Comparison of ENCODE assay signal across 8 cellular contexts in genomic region chr6:110949679-110950285, GRCh38. TPM values are rescaled to one million over a fixed set of nuclear protein-coding genes. Genes with fewer than 3 reads are reported as not detected.
DNase-seq lines count a peak whose midpoint lies in the region; ATAC-seq, FAIRE-seq and TF ChIP-seq lines count a peak whose summit lies in the region.

No MANE protein-coding gene starts in this region.

- H3K27me3 ChIP-seq in K562 (ENCODE audit: control insufficient read depth in 2 of 2, insufficient read depth in 2 of 2, low read length in 2 of 2) = no peaks in the 10 kb centered on the region
- H3K27me3 ChIP-seq in mesenchymal stem cell (ENCODE audit: control insufficient read depth in 1 of 2, insufficient read depth in 1 of 2, low read length in 2 of 2) = no peaks in the 10 kb centered on the region

- no peak overlapping the region for H2BK15ac ChIP-seq in mesenchymal stem cell (ENCODE audit: low read depth, poor library complexity, severe bottlenecking)

- no peak for TF ChIP-seq POLR2A in K562 (conservative IDR thresholded peaks at IDR 0.05)

- peak; percentile 41 to 70 for TF ChIP-seq RAD21 in K562 (CRISPR knock-in tag; conservative IDR thresholded peaks at IDR 0.05 in 1 of 2, IDR thresholded peaks at IDR 0.05 in 1 of 2)

- no peaks in the 10 kb centered on the region for H4K20me1 ChIP-seq in K562 (replicated peaks; ENCODE audit: control insufficient read depth, insufficient read depth, low read length)

- WGBS in K562 (ENCODE audit: insufficient coverage, low coverage, missing lambda C conversion rate) = 24% methylated on average over 8 of the region's 8 CpGs
- 100% methylated on average over 3 of the region's 8 CpGs for WGBS in mesenchymal stem cell

- H4K8ac ChIP-seq in mesenchymal stem cell (ENCODE audit: low read length) = no peak overlapping the region

- no peak overlapping the region for H3K18ac ChIP-seq in mesenchymal stem cell (ENCODE audit: low read depth in 1 of 2, low read length in 2 of 2)

- CTCF ChIA-PET in K562 (lab: Yijun Ruan, JAX; ENCODE audit: low intra/inter-chr PET ratio) = interaction anchor here (0.6 to 1.6 kb wide), 7 partner anchors 50 to 422 kb away, joined by 3 to 22 read pairs (median 4); no protein-coding TSS in a partner anchor

- peak overlapping the region; percentile 19 for H2BK5ac ChIP-seq in mesenchymal stem cell (ENCODE audit: low read depth, low read length, poor library complexity, severe bottlenecking)

- H3K79me2 ChIP-seq in K562 (ENCODE audit: control insufficient read depth, insufficient read depth, low read length) = no peaks in the 10 kb centered on the region

- H3K9ac ChIP-seq in K562 (ENCODE audit: insufficient read depth in 1 of 2, low read depth in 2 of 2, low read length in 2 of 2) = no peak overlapping the region
- H3K9ac ChIP-seq in mesenchymal stem cell (ENCODE audit: low read length) = peak overlapping the region; percentile 44

- in situ Hi-C loops in Caki2 (cut with HindIII; ENCODE audit: low pct_unique_long_range_greater_than_20kb, low sequenced_read_pairs) = no loop called here
- in situ Hi-C loops in K562 (cut with MboI) = loop anchor here (5.0 kb wide), 1 partner anchor 272 kb away; no protein-coding TSS in a partner anchor

- H2AFZ ChIP-seq in K562 (ENCODE audit: low read depth, low read length) (no peak overlapping the region), mesenchymal stem cell (ENCODE audit: low read depth, low read length) (no peak overlapping the region)

- H3K23ac ChIP-seq in mesenchymal stem cell (ENCODE audit: low read length in 2 of 2) = no peak overlapping the region

- H3K4ac ChIP-seq in mesenchymal stem cell (ENCODE audit: low read depth in 1 of 2, low read length in 2 of 2) = no peak overlapping the region

- ATAC-seq in K562 = no peak
- no peak for ATAC-seq in HG03354 (IDR thresholded peaks at IDR 0.05; ENCODE audit: poor library complexity, severe bottlenecking, unreplicated experiment)
- no peak for ATAC-seq in HG03565 (IDR thresholded peaks at IDR 0.05; ENCODE audit: unreplicated experiment)
- ATAC-seq in HG03571 (IDR thresholded peaks at IDR 0.05; ENCODE audit: unreplicated experiment) = no peak

- no peak for FAIRE-seq in K562 (lab: Jason Lieb, UNC)

- H3K4me1 ChIP-seq in K562 (replicated peaks in 1 of 2; ENCODE audit: control insufficient read depth in 2 of 2, insufficient read depth in 2 of 2, low read length in 2 of 2) = no peaks in the 10 kb centered on the region; a peak in 2 of 5 replicates
- peaks cover 5% of the 10 kb centered on the region for H3K4me1 ChIP-seq in mesenchymal stem cell (ENCODE audit: control insufficient read depth, insufficient read depth, low read depth, low read length)

- H3K14ac ChIP-seq in mesenchymal stem cell (ENCODE audit: low read length in 2 of 2) = no peak overlapping the region

- no peaks in the 10 kb centered on the region for H3K9me1 ChIP-seq in K562 (ENCODE audit: control insufficient read depth, insufficient read depth, low read length)

- no peak overlapping the region for H4K91ac ChIP-seq in mesenchymal stem cell (ENCODE audit: low read length)

- no peaks in the 10 kb centered on the region for H3K79me1 ChIP-seq in mesenchymal stem cell (replicated peaks; ENCODE audit: low read length, poor library complexity, severe bottlenecking)

- TF ChIP-seq EP300 in K562 (IDR thresholded peaks at IDR 0.05; ENCODE audit: low read length) = no peak

- H2BK12ac ChIP-seq in mesenchymal stem cell (ENCODE audit: low read length in 2 of 2) = no peak overlapping the region

- peak; percentile 45 for DNase-seq in Caki2 (ENCODE audit: low read depth)
- DNase-seq in K562 (ENCODE audit: extremely low read depth in 1 of 4, low spot score in 3 of 4) = peak in 1 of 4 experiments; percentile 32
- DNase-seq in mesenchymal stem cell = peak; percentile 33
- no peak for DNase-seq in activated CD4-positive, alpha-beta T cell treated with anti-CD3 and anti-CD28 coated beads, Interleukin-2, amount 50 U/mL, for 4 hours

- H3K4me2 ChIP-seq in K562 (ENCODE audit: insufficient read depth, low read length) = no peak overlapping the region
- H3K4me2 ChIP-seq in mesenchymal stem cell (ENCODE audit: low read length, poor library complexity, severe bottlenecking) = no peak overlapping the region

- POLR2A ChIA-PET in K562 (lab: Yijun Ruan, JAX) = no interaction called here

- TF ChIP-seq CTCF in LNCAP (IDR thresholded peaks at IDR 0.05) (peak; percentile 62), K562 (IDR thresholded peaks at IDR 0.05 in 2 of 3, conservative IDR thresholded peaks at IDR 0.05 in 1 of 3; ENCODE audit: insufficient read depth in 2 of 3, low read depth in 1 of 3, low read length in 3 of 3) (peak; percentile 46 to 76 (median 57); a peak in 5 of 6 replicates)

- H3K27ac ChIP-seq in K562 (ENCODE audit: extremely low read depth, low read depth, low read length) = no peak overlapping the region
- no peak overlapping the region for H3K27ac ChIP-seq in mesenchymal stem cell (ENCODE audit: low read length, poor library complexity, severe bottlenecking)

- no peaks in the 10 kb centered on the region for H3K9me3 ChIP-seq in K562 (replicated peaks; ENCODE audit: control insufficient read depth, insufficient read depth, low read depth, low read length)
- no peaks in the 10 kb centered on the region for H3K9me3 ChIP-seq in mesenchymal stem cell (ENCODE audit: control insufficient read depth, low read length)

- BruUV-seq in K562 (replicated peaks; lab: Mats Ljungman, UMichigan) = no TSS peak

- no peak overlapping the region for H2AK5ac ChIP-seq in mesenchymal stem cell (ENCODE audit: low read length, severe bottlenecking)

- no peaks in the 10 kb centered on the region for H3K36me3 ChIP-seq in K562 (ENCODE audit: control insufficient read depth, insufficient read depth, low read length)
- H3K36me3 ChIP-seq in mesenchymal stem cell (ENCODE audit: control insufficient read depth in 1 of 2, insufficient read depth in 2 of 2, low read depth in 1 of 2, low read length in 2 of 2) = no peaks in the 10 kb centered on the region

- intact Hi-C loops in K562 (cut with micrococcal nuclease) = loop anchor here (1.0 to 2.0 kb wide), 2 partner anchors 267 to 421 kb away; no protein-coding TSS in a partner anchor

- H2BK120ac ChIP-seq in mesenchymal stem cell (ENCODE audit: low read depth, low read length) = no peak overlapping the region

- H3K4me3 ChIP-seq in K562 (no peak overlapping the region), mesenchymal stem cell (ENCODE audit: insufficient read depth in 1 of 2, low read depth in 1 of 2, low read length in 2 of 2) (no peak overlapping the region)

TF ChIP-seq in K562, 482 proteins besides CTCF, POLR2A, EP300 and RAD21:
- TF ChIP-seq ZNF384 (IDR thresholded peaks at IDR 0.05; ENCODE audit: low read depth, low read length) (0 out of 2 replicates have a peak, but pooled peaks have one; percentile 64), BRD9 (IDR thresholded peaks at IDR 0.05; ENCODE audit: low read depth, partially characterized antibody) (peak; percentile 34), PURB (CRISPR knock-in tag; IDR thresholded peaks at IDR 0.05; ENCODE audit: low read depth) (no peak)

RNA-seq across cellular contexts. Expression of gene GTF3C6, which starts 8.7 kb away (rescaled TPM):
- 14.7 and 40.3 TPM in 2 replicates for total RNA-seq in Caki2 (2014; rRNA removed; shearing (Covaris generic); ENCODE audit: low replicate concordance)
- 3.0 and 10.3 TPM in 2 replicates for total RNA-seq in K562 (2011; cell fraction: chromatin; rRNA removed; ENCODE audit: low replicate concordance)
- total RNA-seq in K562 (2011; cell fraction: nucleolus; rRNA removed) = 1.6 and 4.5 TPM in 2 replicates
- 5.8 and 6.9 TPM in 2 replicates for total RNA-seq in K562 (2011; cell fraction: nucleoplasm; rRNA removed)
- 85.0 and 105 TPM in 2 replicates for total RNA-seq in K562 (2014; rRNA removed)
- 121 and 143 TPM in 2 replicates for total RNA-seq in K562 (2014; rRNA removed; fragmentation: Illumina TruSeq; extraction: Trizol)
- total RNA-seq in K562 (2015; rRNA removed; fragmentation: Illumina TruSeq; extraction: Trizol) = 123 and 138 TPM in 2 replicates
- total RNA-seq in K562 (2021) = 94.0 and 96.2 TPM in 2 replicates
- 22.6 and 37.6 TPM in 2 replicates for polyA plus RNA-seq in K562 (2011; rRNA removed)
- 2.8 and 9.5 TPM in 2 replicates for polyA plus RNA-seq in K562 (2011; cell fraction: cytosol; rRNA removed)
- polyA plus RNA-seq in K562 (2011; cell fraction: nucleus; rRNA removed) = 4.3 and 5.7 TPM in 2 replicates
- polyA plus RNA-seq in K562 (2012) = 57.5 and 151 TPM in 2 replicates
- polyA plus RNA-seq in K562 (2014; fragmentation: Illumina TruSeq; extraction: Trizol) = 128 and 140 TPM in 2 replicates
- polyA plus RNA-seq in K562 (2014; fragmentation: Nextera tagmentation; extraction: Ambion mirVana) = 100 to 1,000 TPM; 105 to 127 TPM
- polyA plus RNA-seq in K562 (2014; rRNA removed) = 86.3 and 111 TPM in 2 replicates
- polyA minus RNA-seq in K562 (2011; rRNA and poly(A)+ RNA removed) = 27.7 and 28.1 TPM in 2 replicates
- polyA minus RNA-seq in K562 (2011; cell fraction: cytosol; rRNA and poly(A)+ RNA removed) = 12.7 and 16.0 TPM in 2 replicates
- 2.6 and 4.7 TPM in 2 replicates for polyA minus RNA-seq in K562 (2011; cell fraction: nucleus; rRNA and poly(A)+ RNA removed)
- polyA plus RNA-seq in mesenchymal stem cell (2013, experiment 1 of 2) = 113 TPM
- 116 TPM for polyA plus RNA-seq in mesenchymal stem cell (2013, experiment 2 of 2)

RNA-seq across cellular contexts. Expression of gene RPF2, which starts 32.1 kb away (rescaled TPM):
- total RNA-seq in Caki2 (2014; rRNA removed; shearing (Covaris generic); ENCODE audit: low replicate concordance) = 26.4 and 37.1 TPM in 2 replicates
- total RNA-seq in K562 (2011; cell fraction: chromatin; rRNA removed; ENCODE audit: low replicate concordance) = 18.8 and 35.2 TPM in 2 replicates
- total RNA-seq in K562 (2011; cell fraction: nucleolus; rRNA removed) = 18.2 and 20.0 TPM in 2 replicates
- total RNA-seq in K562 (2011; cell fraction: nucleoplasm; rRNA removed) = 27.9 and 30.2 TPM in 2 replicates
- total RNA-seq in K562 (2014; rRNA removed) (66.4 and 79.7 TPM in 2 replicates), K562 (2014; rRNA removed; fragmentation: Illumina TruSeq; extraction: Trizol) (146 and 164 TPM in 2 replicates), K562 (2015; rRNA removed; fragmentation: Illumina TruSeq; extraction: Trizol) (115 and 129 TPM in 2 replicates), K562 (2021) (81.4 and 100 TPM in 2 replicates)
- polyA plus RNA-seq in K562 (2011; rRNA removed) (60.4 and 106 TPM in 2 replicates), K562 (2014; fragmentation: Illumina TruSeq; extraction: Trizol) (115 and 153 TPM in 2 replicates), K562 (2014; fragmentation: Nextera tagmentation; extraction: Ambion mirVana) (100 to 1,000 TPM; 277 to 302 TPM), K562 (2014; rRNA removed) (93.6 and 94.0 TPM in 2 replicates)
- 14.8 and 31.7 TPM in 2 replicates for polyA plus RNA-seq in K562 (2011; cell fraction: cytosol; rRNA removed)
- polyA plus RNA-seq in K562 (2011; cell fraction: nucleus; rRNA removed) = 9.1 and 15.5 TPM in 2 replicates
- polyA plus RNA-seq in K562 (2012) = 44.4 and 75.6 TPM in 2 replicates
- 32.8 and 35.7 TPM in 2 replicates for polyA minus RNA-seq in K562 (2011; rRNA and poly(A)+ RNA removed)
- polyA minus RNA-seq in K562 (2011; cell fraction: cytosol; rRNA and poly(A)+ RNA removed) = 8.9 and 20.8 TPM in 2 replicates
- polyA minus RNA-seq in K562 (2011; cell fraction: nucleus; rRNA and poly(A)+ RNA removed) = 16.6 and 38.5 TPM in 2 replicates
- polyA plus RNA-seq in mesenchymal stem cell (2013, experiment 1 of 2) = 40.4 TPM
- 40.6 TPM for polyA plus RNA-seq in mesenchymal stem cell (2013, experiment 2 of 2)

Comparison
In these comparisons a context has a peak if more than half of its experiments do, and no peak if none do; other contexts are left out.
1. DNase-seq: peak in Caki2 (single experiment) and mesenchymal stem cell (single experiment); none in activated CD4-positive, alpha-beta T cell treated with anti-CD3 and anti-CD28 coated beads, Interleukin-2, amount 50 U/mL, for 4 hours (0 of 2).